ENCODE assay signal across 8 cellular contexts in the genomic region with DNA sequence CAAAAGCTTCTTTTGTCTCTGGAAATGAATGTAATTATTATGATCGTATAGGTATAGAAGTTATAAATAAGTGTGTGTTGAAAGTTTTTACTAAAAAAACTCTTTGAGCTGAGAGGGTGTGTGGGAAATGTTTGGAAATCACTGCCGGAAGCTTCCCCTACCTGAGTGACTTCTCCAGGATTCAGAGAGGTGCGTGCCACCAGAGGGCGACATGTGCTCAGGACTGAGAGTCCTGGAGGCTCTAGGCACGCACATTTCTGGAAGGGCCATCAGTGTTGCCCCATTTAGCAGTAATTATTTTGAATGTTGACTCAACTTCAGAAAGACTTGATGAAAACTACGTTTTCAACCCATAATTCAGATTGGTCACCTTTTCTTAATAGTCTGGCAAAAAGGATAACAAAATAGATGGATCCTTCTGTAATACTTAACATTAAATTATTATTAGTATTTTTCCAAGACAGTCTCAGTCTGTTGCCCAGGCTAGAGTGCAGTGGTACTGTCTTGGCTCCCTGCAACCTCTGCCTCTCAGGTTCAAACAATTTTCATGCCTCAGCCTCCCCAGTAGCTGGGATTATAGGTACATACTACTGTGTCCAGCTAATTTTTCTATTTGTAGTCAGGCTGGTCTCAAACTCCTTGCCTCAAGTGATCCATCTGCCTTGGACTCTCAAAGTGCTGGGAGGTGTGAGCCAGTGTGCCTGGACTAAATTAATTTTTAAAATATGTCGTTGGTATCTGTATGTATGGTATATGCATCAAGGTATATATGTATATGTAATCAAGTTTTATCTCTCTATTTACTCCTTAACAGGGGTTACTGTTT.
A peak's percentile ranks its signal among the peaks of the same experiment; 100 is the strongest.
DNase-seq lines count a peak whose midpoint lies in the region; ATAC-seq and TF ChIP-seq lines count a peak whose summit lies in the region.

No MANE protein-coding gene starts in this region.

- DNase-seq in GM12864 (ENCODE audit: low read depth) (no peak), NCI-H146 treated with DMSO at 0.1 percent for 48 hours (lab: John Stamatoyannopoulos, UW; ENCODE audit: unreplicated experiment) (peak; percentile 43), T-helper 22 cell (ENCODE audit: low read depth) (peak; percentile 53), astrocyte of the hippocampus (ENCODE audit: low read depth, low spot score) (peak; percentile 77), iPS-NIHi7 (ENCODE audit: extremely low spot score) (peak; percentile 77)
- peak; percentile 67 to 74 (median 71) for DNase-seq in stimulated activated CD4-positive, alpha-beta T cell treated with anti-CD3 and anti-CD28 coated beads, Interleukin-1b, Interleukin-23, amount 100 ng/mL, for 24 hours (ENCODE audit: low read depth in 4 of 4, low spot score in 1 of 4)

- TF ChIP-seq CTCF in GM12864 (IDR thresholded peaks at IDR 0.05; ENCODE audit: low read depth, low read length, missing control alignments): peak; percentile 89

- peak; percentile 51 for ATAC-seq in HG02571 (IDR thresholded peaks at IDR 0.05; ENCODE audit: unreplicated experiment)
- no peak for ATAC-seq in GM18858 (IDR thresholded peaks at IDR 0.05; ENCODE audit: unreplicated experiment)

- H3K4me3 ChIP-seq in GM12864 (ENCODE audit: low read depth, low read length): no peak overlapping the region
